Comparison of ENCODE assay signal across 13 cellular contexts in genomic region chr17:32015245-32016013, GRCh38. TPM values are rescaled to one million over a fixed set of nuclear protein-coding genes. Genes with fewer than 3 reads are reported as not detected.
A peak's percentile ranks its signal among the peaks of the same experiment; 100 is the strongest.
DNase-seq lines count a peak whose midpoint lies in the region; ATAC-seq, FAIRE-seq and TF ChIP-seq lines count a peak whose summit lies in the region.
"Had no signal": no experiment of that assay in that cellular context is flagged by ENCODE, and none has a peak within 500 bp of the region (broad histone marks: within the 10 kb centered on the region; RNA-seq: fewer than 3 reads in every experiment).

No MANE protein-coding gene starts in this region.

- BruUV-seq in IMR-90 (replicated peaks; lab: Mats Ljungman, UMichigan): no TSS peak

- H3K9me3 ChIP-seq in IMR-90 (ENCODE audit: control insufficient read depth, insufficient read depth, low read length) (no peaks in the 10 kb centered on the region), pancreas (no peaks in the 10 kb centered on the region)

- H2BK20ac ChIP-seq in IMR-90 (ENCODE audit: low read depth, low read length): no peak overlapping the region

- TF ChIP-seq RAD21 in IMR-90 (IDR thresholded peaks at IDR 0.05; ENCODE audit: low read length): no peak

- CTCF ChIA-PET in IMR-90 (lab: Yijun Ruan, JAX): no interaction called here

- peaks cover 11 to 28% of the 10 kb centered on the region in 2 experiments; a peak in 3 of 4 replicates for H3K79me1 ChIP-seq in IMR-90 (ENCODE audit: low read depth in 1 of 2, low read length in 2 of 2)

- H3K27ac Mint-ChIP-seq in CD14-positive monocyte: peak overlapping the region in 5 of 7 donors; percentile 41 to 76 (median 63)

- ATAC-seq in IMR-90 (ENCODE audit: low read depth): peak; percentile 42; the same call in 1 of the 2 replicates
- ATAC-seq in pancreas: no peak
- ATAC-seq: activated CD4-positive, alpha-beta T cell treated with anti-CD3 and anti-CD28 coated beads for 36 hours; HCT116 had no signal

- no peak overlapping the region; the same call in 1 of the 2 replicates for H3K4me2 ChIP-seq in IMR-90 (ENCODE audit: low read depth, low read length)

- no peak overlapping the region for H3K14ac ChIP-seq in IMR-90 (replicated peaks; ENCODE audit: low read depth, low read length)

- H3K36me3 ChIP-seq in IMR-90 (ENCODE audit: control insufficient read depth, insufficient read depth, low read length) (peaks cover 6% of the 10 kb centered on the region), pancreas (no peaks in the 10 kb centered on the region)

- dilution Hi-C loops in IMR-90 (cut with HindIII; ENCODE audit: low sequenced_read_pairs, unreplicated experiment): no loop called here

- H3K4ac ChIP-seq in IMR-90 (ENCODE audit: low read depth, low read length): no peak overlapping the region

- no peak overlapping the region for H4K8ac ChIP-seq in IMR-90 (ENCODE audit: low read depth in 2 of 2, low read length in 2 of 2)

- WGBS in IMR-90 (ENCODE audit: extremely low coverage in 2 of 2, insufficient read length in 1 of 2), 2 experiments: no CpG with 5 or more reads among the region's 9 CpGs
- WGBS in pancreas, 2 donors: 68 to 70% methylated on average over 9 of the region's 9 CpGs

- TF ChIP-seq CTCF in CD14-positive monocyte (IDR thresholded peaks at IDR 0.05) (no peak), IMR-90 (conservative IDR thresholded peaks at IDR 0.05; ENCODE audit: low read depth, low read length) (no peak), choroid plexus epithelial cell (conservative IDR thresholded peaks at IDR 0.05; ENCODE audit: low read depth, low read length) (no peak), pancreas (IDR thresholded peaks at IDR 0.05) (no peak)

- no peaks in the 10 kb centered on the region for H3K27me3 ChIP-seq in IMR-90 (ENCODE audit: control insufficient read depth, insufficient read depth, low read length)
- H3K27me3 ChIP-seq in pancreas: no peaks in the 10 kb centered on the region

- H3K23ac ChIP-seq in IMR-90 (ENCODE audit: low read depth, low read length): no peak overlapping the region

- no peaks in the 10 kb centered on the region for H3K9me3 Mint-ChIP-seq in CD14-positive monocyte

- no peak overlapping the region for H2BK120ac ChIP-seq in IMR-90 (ENCODE audit: low read depth, low read length)

- no peak overlapping the region for H4K91ac ChIP-seq in IMR-90 (ENCODE audit: insufficient read depth, low read depth, low read length)

- no peak overlapping the region for H2BK15ac ChIP-seq in IMR-90 (ENCODE audit: low read depth, low read length)

- no peak overlapping the region for H2AK5ac ChIP-seq in IMR-90 (ENCODE audit: low read depth, low read length)

- H3K9ac ChIP-seq in IMR-90 (ENCODE audit: low read depth, low read length): no peak overlapping the region

- POLR2A ChIA-PET in IMR-90 (lab: Charles Lee; ENCODE audit: unreplicated experiment): no interaction called here

- no peaks in the 10 kb centered on the region for H3K4me1 ChIP-seq in IMR-90 (ENCODE audit: control insufficient read depth, insufficient read depth, low read length)
- H3K4me1 ChIP-seq in pancreas: no peaks in the 10 kb centered on the region

- intact Hi-C loops in CD14-positive monocyte (cut with micrococcal nuclease) (no loop called here), IMR-90 (cut with micrococcal nuclease) (no loop called here), pancreas (cut with DNase I) (no loop called here)

- H4K20me1 ChIP-seq in IMR-90 (ENCODE audit: insufficient read depth, low read length): peaks cover 8% of the 10 kb centered on the region; the same call in 1 of the 2 replicates

- no peak overlapping the region for H3K18ac ChIP-seq in IMR-90 (ENCODE audit: low read depth, low read length)

- peaks cover 0 to 1% (median 0%) of the 10 kb centered on the region in 3 donors for H3K27me3 Mint-ChIP-seq in CD14-positive monocyte (ENCODE audit: low read depth in 3 of 3)
- H3K27me3 Mint-ChIP-seq: activated CD4-positive, alpha-beta T cell treated with anti-CD3 and anti-CD28 coated beads for 36 hours had no signal

- H2BK5ac ChIP-seq in IMR-90 (ENCODE audit: low read depth, low read length, poor library complexity, severe bottlenecking): no peak overlapping the region

- in situ Hi-C loops in IMR-90 (cut with MboI; ENCODE audit: low sequenced_read_pairs): no loop called here

- TF ChIP-seq POLR2A in IMR-90 (IDR thresholded peaks at IDR 0.05; ENCODE audit: low read depth, low read length): no peak

- no peak overlapping the region for H2AK9ac ChIP-seq in IMR-90 (replicated peaks; ENCODE audit: low read depth, low read length, poor library complexity)

- no peaks in the 10 kb centered on the region for H3K9me1 ChIP-seq in IMR-90 (ENCODE audit: insufficient read depth, low read length)

- peaks cover 22 to 35% of the 10 kb centered on the region in 2 donors for H3K36me3 Mint-ChIP-seq in CD14-positive monocyte

- H3K27ac ChIP-seq in IMR-90 (ENCODE audit: insufficient read depth, low read length) (no peak overlapping the region), pancreas (no peak overlapping the region)

- no peak for DNase-seq in CD14-positive monocyte (ENCODE audit: low spot score)
- peak; percentile 33 for DNase-seq in IMR-90
- DNase-seq in NCI-H2196 treated with DMSO at 0.1 percent for 48 hours (lab: John Stamatoyannopoulos, UW; ENCODE audit: unreplicated experiment): peak; percentile 30
- DNase-seq in choroid plexus epithelial cell (ENCODE audit: low read depth): peak; percentile 47
- DNase-seq in activated CD4-positive, alpha-beta T cell treated with anti-CD3 and anti-CD28 coated beads for 48 hours: no peak
- DNase-seq in kidney glomerular epithelial cell (lab: John Stamatoyannopoulos, UW): no peak
- no peak for DNase-seq in stimulated activated naive CD4-positive, alpha-beta T cell (lab: John Stamatoyannopoulos, UW)
- DNase-seq in pancreas: no peak
- DNase-seq: activated CD4-positive, alpha-beta T cell treated with anti-CD3 and anti-CD28 coated beads for 36 hours; AML-193; head of caudate nucleus; stimulated activated CD4-positive, alpha-beta T cell treated with anti-CD3 and anti-CD28 coated beads, Interleukin-4, amount 100 ng/mL, for 4 hours had no signal

- H4K5ac ChIP-seq in IMR-90 (ENCODE audit: low read depth, low read length): no peak overlapping the region

- H3K4me3 ChIP-seq in IMR-90 (ENCODE audit: insufficient read depth, low read depth, low read length) (no peak overlapping the region), choroid plexus epithelial cell (ENCODE audit: low read depth, low read length) (no peak overlapping the region), pancreas (no peak overlapping the region)

- no peak overlapping the region for H2AFZ ChIP-seq in IMR-90 (replicated peaks; ENCODE audit: low read length, poor library complexity)

- peaks cover 42% of the 10 kb centered on the region for H3K4me1 Mint-ChIP-seq in CD14-positive monocyte

- H3K56ac ChIP-seq in IMR-90 (ENCODE audit: extremely low read depth, insufficient read depth, low read length): no peak overlapping the region

- H3K4me3 Mint-ChIP-seq in CD14-positive monocyte: no peak overlapping the region
- H3K4me3 Mint-ChIP-seq: activated CD4-positive, alpha-beta T cell treated with anti-CD3 and anti-CD28 coated beads for 36 hours had no signal

- no peak for FAIRE-seq in pancreas (lab: Jason Lieb, UNC)

TF ChIP-seq in IMR-90, 13 proteins besides CTCF, POLR2A, EP300 and RAD21:
- TF ChIP-seq ELK1 (IDR thresholded peaks at IDR 0.05; ENCODE audit: borderline replicate concordance, low read depth, low read length) (no peak), MAZ (IDR thresholded peaks at IDR 0.05; ENCODE audit: borderline replicate concordance, low read depth, low read length) (no peak), BHLHE40 (IDR thresholded peaks at IDR 0.05; ENCODE audit: low read depth, low read length) (no peak), RCOR1 (IDR thresholded peaks at IDR 0.05; ENCODE audit: insufficient replicate concordance, low read length) (no peak)

RNA-seq across cellular contexts. Expression of gene LRRC37B, which starts 8.2 kb away (rescaled TPM):
- polyA plus RNA-seq in CD14-positive monocyte (1 to 10 TPM; 1.8 to 2.1 TPM), IMR-90 (2012; rRNA removed) (4.7 and 7.2 TPM in 2 replicates), pancreas (10 to 100 TPM in 1 of 2 donors, 1 to 10 TPM in 1; 8.2 to 11.9 TPM)
- total RNA-seq in IMR-90 (2012; rRNA removed) (4.3 and 4.7 TPM in 2 replicates), pancreas (10 to 100 TPM in 1 of 6 donors, 1 to 10 TPM in 5; 2.9 to 11.0 (median 5.7) TPM)
- 2.2 and 4.4 TPM in 2 replicates for polyA plus RNA-seq in IMR-90 (2012; cell fraction: cytosol; rRNA removed)
- polyA plus RNA-seq in IMR-90 (2012; cell fraction: nucleus; rRNA removed; ENCODE audit: low replicate concordance): 8.4 and 23.7 TPM in 2 replicates

Comparison
In these comparisons a context has a peak if more than half of its experiments do, and no peak if none do; other contexts are left out.
1. DNase-seq: peak in IMR-90 (single experiment), NCI-H2196 treated with DMSO at 0.1 percent for 48 hours (single experiment) and choroid plexus epithelial cell (single experiment); none in CD14-positive monocyte (single experiment), activated CD4-positive, alpha-beta T cell treated with anti-CD3 and anti-CD28 coated beads for 48 hours (single experiment), kidney glomerular epithelial cell (single experiment), stimulated activated naive CD4-positive, alpha-beta T cell (0 of 6) and pancreas (0 of 6).